In genomic region chr15:60591491-60592385, GRCh38 we compare ENCODE assay signal across 8 cellular contexts.
A peak's percentile ranks its signal among the peaks of the same experiment; 100 is the strongest.
DNase-seq lines count a peak whose midpoint lies in the region; ATAC-seq and TF ChIP-seq lines count a peak whose summit lies in the region.

No MANE protein-coding gene starts in this region.

- peaks cover 13% of the 10 kb centered on the region for H3K36me3 Mint-ChIP-seq in activated T-cell treated with anti-CD3 and anti-CD28 coated beads, Interleukin-2, amount 50 U/mL, for 24 hours (ENCODE audit: low read depth)
- H3K36me3 Mint-ChIP-seq in naive thymus-derived CD4-positive, alpha-beta T cell: peaks cover 0 to 2% (median 0%) of the 10 kb centered on the region in 5 donors

- H3K27ac ChIP-seq in IMR-90 (ENCODE audit: insufficient read depth, low read length) (peak overlapping the region; percentile 80), esophagus squamous epithelium (peak overlapping the region; percentile 89 to 98 (median 96)), uterus (peak overlapping the region; percentile 84 to 87)
- peak overlapping the region; percentile 96 for H3K27ac ChIP-seq in naive thymus-derived CD4-positive, alpha-beta T cell (ENCODE audit: low read depth, low read length)

- H3K56ac ChIP-seq in IMR-90 (ENCODE audit: extremely low read depth, insufficient read depth, low read length): no peak overlapping the region

- H3K9me3 ChIP-seq in IMR-90 (ENCODE audit: control insufficient read depth, insufficient read depth, low read length) (no peaks in the 10 kb centered on the region), esophagus squamous epithelium (no peaks in the 10 kb centered on the region), uterus (no peaks in the 10 kb centered on the region)
- H3K9me3 ChIP-seq in naive thymus-derived CD4-positive, alpha-beta T cell (ENCODE audit: control insufficient read depth in 2 of 3, low read length in 3 of 3): no peaks in the 10 kb centered on the region

- H2BK5ac ChIP-seq in IMR-90 (ENCODE audit: low read depth, low read length, poor library complexity, severe bottlenecking): peak overlapping the region; percentile 73

- no peak overlapping the region; the same call in 1 of the 2 replicates for H2BK120ac ChIP-seq in IMR-90 (ENCODE audit: low read depth, low read length)

- dilution Hi-C loops in IMR-90 (cut with HindIII; ENCODE audit: low sequenced_read_pairs, unreplicated experiment): no loop called here

- H3K14ac ChIP-seq in IMR-90 (replicated peaks; ENCODE audit: low read depth, low read length): 0 out of 2 replicates have a peak overlapping the region, but pooled peaks have one; percentile 63

- no peak for TF ChIP-seq RAD21 in IMR-90 (IDR thresholded peaks at IDR 0.05; ENCODE audit: low read length)

- peak overlapping the region; percentile 29; the same call in 1 of the 2 replicates for H3K23ac ChIP-seq in IMR-90 (ENCODE audit: low read depth, low read length)

- peaks cover 3 to 4% of the 10 kb centered on the region in 2 experiments; a peak in 2 of 4 replicates for H3K79me1 ChIP-seq in IMR-90 (ENCODE audit: low read depth in 1 of 2, low read length in 2 of 2)

- H3K4me3 ChIP-seq in GM06990 (replicated peaks; ENCODE audit: low read depth, low read length) (peak overlapping the region; percentile 79), IMR-90 (ENCODE audit: insufficient read depth, low read depth, low read length) (peak overlapping the region; percentile 94), esophagus squamous epithelium (peak overlapping the region; percentile 72 to 95 (median 84)), uterus (peak overlapping the region; percentile 60 to 92)
- H3K4me3 ChIP-seq in naive thymus-derived CD4-positive, alpha-beta T cell (ENCODE audit: low read length): peak overlapping the region; percentile 75

- 1% methylated on average over 25 of the region's 112 CpGs; no CpG with 5 or more reads in 1 of the 2 experiments for WGBS in IMR-90 (ENCODE audit: extremely low coverage in 2 of 2, insufficient read length in 1 of 2), 2 experiments
- WGBS in esophagus squamous epithelium, 2 donors: 0% methylated on average over 10 of the region's 112 CpGs; no CpG with 5 or more reads in 1 of the 2 donors

- 0 out of 2 replicates have a peak, but pooled peaks cover 3% of the 10 kb centered on the region for H3K9me1 ChIP-seq in IMR-90 (ENCODE audit: insufficient read depth, low read length)

- ATAC-seq in GM21576 (IDR thresholded peaks at IDR 0.05; ENCODE audit: unreplicated experiment) (peak; percentile 36), IMR-90 (ENCODE audit: low read depth) (peak; percentile 51)
- peak; percentile 62 for ATAC-seq in naive thymus-derived CD4-positive, alpha-beta T cell

- H3K27me3 ChIP-seq in GM06990 (replicated peaks; ENCODE audit: control insufficient read depth, insufficient read depth, low read length) (no peaks in the 10 kb centered on the region), IMR-90 (ENCODE audit: control insufficient read depth, insufficient read depth, low read length) (peaks cover 13% of the 10 kb centered on the region), esophagus squamous epithelium (no peaks in the 10 kb centered on the region), uterus (no peaks in the 10 kb centered on the region)
- no peaks in the 10 kb centered on the region for H3K27me3 ChIP-seq in naive thymus-derived CD4-positive, alpha-beta T cell (ENCODE audit: control insufficient read depth in 2 of 2, insufficient read depth in 2 of 2, low read length in 2 of 2)

- H3K4me2 ChIP-seq in IMR-90 (ENCODE audit: low read depth, low read length): peak overlapping the region; percentile 92

- H3K36me3 ChIP-seq in GM06990 (ENCODE audit: control insufficient read depth, insufficient read depth, low read length) (no peaks in the 10 kb centered on the region), IMR-90 (ENCODE audit: control insufficient read depth, insufficient read depth, low read length) (no peaks in the 10 kb centered on the region), esophagus squamous epithelium (no peaks in the 10 kb centered on the region), uterus (no peaks in the 10 kb centered on the region)
- peaks cover 0 to 7% (median 0%) of the 10 kb centered on the region in 3 experiments for H3K36me3 ChIP-seq in naive thymus-derived CD4-positive, alpha-beta T cell (ENCODE audit: control insufficient read depth in 2 of 3, insufficient read depth in 3 of 3, low read length in 3 of 3)

- peak overlapping the region; percentile 6 to 18; a peak in 2 of 4 replicates for H4K8ac ChIP-seq in IMR-90 (ENCODE audit: low read depth in 2 of 2, low read length in 2 of 2)

- peak overlapping the region; percentile 90 for H2AFZ ChIP-seq in IMR-90 (replicated peaks; ENCODE audit: low read length, poor library complexity)

- peak; percentile 12 for TF ChIP-seq CTCF in GM06990 (IDR thresholded peaks at IDR 0.05; ENCODE audit: insufficient read depth, low read length, poor library complexity, severe bottlenecking)
- TF ChIP-seq CTCF in IMR-90 (conservative IDR thresholded peaks at IDR 0.05; ENCODE audit: low read depth, low read length): no peak
- TF ChIP-seq CTCF in esophagus squamous epithelium (IDR thresholded peaks at IDR 0.05): no peak
- peak in 1 of 4 experiments; percentile 6 for TF ChIP-seq CTCF in uterus (IDR thresholded peaks at IDR 0.05)

- H3K27me3 Mint-ChIP-seq in activated T-cell treated with anti-CD3 and anti-CD28 coated beads, Interleukin-2, amount 50 U/mL, for 24 hours: no peaks in the 10 kb centered on the region
- peaks cover 0 to 4% (median 0%) of the 10 kb centered on the region in 5 donors for H3K27me3 Mint-ChIP-seq in naive thymus-derived CD4-positive, alpha-beta T cell

- H3K4me1 ChIP-seq in IMR-90 (ENCODE audit: control insufficient read depth, insufficient read depth, low read length): peaks cover 5% of the 10 kb centered on the region; the same call in 1 of the 2 replicates
- peaks cover 4 to 48% (median 5%) of the 10 kb centered on the region in 3 donors for H3K4me1 ChIP-seq in esophagus squamous epithelium
- peaks cover 14 to 35% of the 10 kb centered on the region in 2 donors for H3K4me1 ChIP-seq in naive thymus-derived CD4-positive, alpha-beta T cell (ENCODE audit: control insufficient read depth in 2 of 2, insufficient read depth in 2 of 2, low read length in 2 of 2)
- H3K4me1 ChIP-seq in uterus: no peaks in the 10 kb centered on the region

- no TSS peak for BruUV-seq in IMR-90 (replicated peaks; lab: Mats Ljungman, UMichigan)

- H2AK9ac ChIP-seq in IMR-90 (replicated peaks; ENCODE audit: low read depth, low read length, poor library complexity): peak overlapping the region; percentile 60

- POLR2A ChIA-PET in IMR-90 (lab: Charles Lee; ENCODE audit: unreplicated experiment): no interaction called here
- POLR2A ChIA-PET in naive thymus-derived CD4-positive, alpha-beta T cell (lab: Charles Lee): interaction anchor here (0.6 to 3.5 kb wide), 14 partner anchors 10 to 272 kb away, joined by 3 to 40 read pairs (median 4); partner anchors contain the start of gene ANXA2

- DNase-seq in GM06990 (ENCODE audit: extremely low read depth, insufficient read length) (peak; percentile 48), IMR-90 (no peak), esophagus squamous epithelium (lab: John Stamatoyannopoulos, UW) (no peak), uterus (peak; percentile 34 to 46), NAMALWA (ENCODE audit: low spot score) (no peak)
- DNase-seq in activated T-cell treated with anti-CD3 and anti-CD28 coated beads, Interleukin-2, amount 50 U/mL, for 24 hours: no peak
- DNase-seq in naive thymus-derived CD4-positive, alpha-beta T cell: peak in 5 of 9 donors; percentile 31 to 60 (median 39)

- H2BK20ac ChIP-seq in IMR-90 (ENCODE audit: low read depth, low read length): no peak overlapping the region

- peak overlapping the region; percentile 96 for H3K9ac ChIP-seq in IMR-90 (ENCODE audit: low read depth, low read length)

- H3K27ac Mint-ChIP-seq in activated T-cell treated with anti-CD3 and anti-CD28 coated beads, Interleukin-2, amount 50 U/mL, for 24 hours: peak overlapping the region; percentile 94
- H3K27ac Mint-ChIP-seq in naive thymus-derived CD4-positive, alpha-beta T cell: peak overlapping the region; percentile 73 to 94 (median 86)

- H3K18ac ChIP-seq in IMR-90 (ENCODE audit: low read depth, low read length): peak overlapping the region; percentile 39; the same call in 1 of the 2 replicates

- H2BK15ac ChIP-seq in IMR-90 (ENCODE audit: low read depth, low read length): no peak overlapping the region

- in situ Hi-C loops in IMR-90 (cut with MboI; ENCODE audit: low sequenced_read_pairs): no loop called here

- H2AK5ac ChIP-seq in IMR-90 (ENCODE audit: low read depth, low read length): no peak overlapping the region

- peak overlapping the region; percentile 88 for H3K4me3 Mint-ChIP-seq in activated T-cell treated with anti-CD3 and anti-CD28 coated beads, Interleukin-2, amount 50 U/mL, for 24 hours
- H3K4me3 Mint-ChIP-seq in naive thymus-derived CD4-positive, alpha-beta T cell: peak overlapping the region; percentile 79 to 90 (median 86)

- TF ChIP-seq POLR2A in IMR-90 (IDR thresholded peaks at IDR 0.05; ENCODE audit: low read depth, low read length): peak; percentile 35; the same call in 1 of the 2 replicates
- TF ChIP-seq POLR2A in esophagus squamous epithelium (IDR thresholded peaks at IDR 0.05): no peak
- TF ChIP-seq POLR2A in uterus (IDR thresholded peaks at IDR 0.05): no peak

- peak overlapping the region; percentile 19; the same call in 1 of the 2 replicates for H4K5ac ChIP-seq in IMR-90 (ENCODE audit: low read depth, low read length)

- H4K91ac ChIP-seq in IMR-90 (ENCODE audit: insufficient read depth, low read depth, low read length): peak overlapping the region; percentile 59; the same call in 1 of the 2 replicates

- CTCF ChIA-PET in IMR-90 (lab: Yijun Ruan, JAX): interaction anchor here (0.7 to 1.4 kb wide), 5 partner anchors 11 to 442 kb away, joined by 3 to 6 read pairs (median 4); no protein-coding TSS in a partner anchor
- CTCF ChIA-PET in naive thymus-derived CD4-positive, alpha-beta T cell (lab: Charles Lee): interaction anchor here (1.0 to 3.4 kb wide), 5 partner anchors 59 to 325 kb away, joined by 3 to 16 read pairs (median 4); no protein-coding TSS in a partner anchor

- H4K20me1 ChIP-seq in IMR-90 (ENCODE audit: insufficient read depth, low read length): no peaks in the 10 kb centered on the region

- intact Hi-C loops in IMR-90 (cut with micrococcal nuclease) (loop anchor here (1.0 to 10.0 kb wide), 4 partner anchors 163 to 637 kb away; partner anchors contain the start of gene RORA), esophagus squamous epithelium (cut with DNase I) (loop anchor here (5.0 kb wide), 1 partner anchor 326 kb away; no protein-coding TSS in a partner anchor), uterus (cut with DNase I; ENCODE audit: low total_unique reads) (no loop called here)
- intact Hi-C loops in naive thymus-derived CD4-positive, alpha-beta T cell (cut with micrococcal nuclease): loop anchor here (1.0 to 2.0 kb wide), 9 partner anchors 7 to 903 kb away; partner anchors contain the start of genes ICE2 (in 2 of the 2) and BNIP2 (in 1 of the 2)

- peaks cover 59% of the 10 kb centered on the region for H3K4me1 Mint-ChIP-seq in activated T-cell treated with anti-CD3 and anti-CD28 coated beads, Interleukin-2, amount 50 U/mL, for 24 hours (ENCODE audit: low read depth)
- peaks cover 19 to 61% (median 53%) of the 10 kb centered on the region in 7 donors for H3K4me1 Mint-ChIP-seq in naive thymus-derived CD4-positive, alpha-beta T cell

- no peak overlapping the region for H3K4ac ChIP-seq in IMR-90 (ENCODE audit: low read depth, low read length)

- no peaks in the 10 kb centered on the region for H3K9me3 Mint-ChIP-seq in activated T-cell treated with anti-CD3 and anti-CD28 coated beads, Interleukin-2, amount 50 U/mL, for 24 hours
- H3K9me3 Mint-ChIP-seq in naive thymus-derived CD4-positive, alpha-beta T cell: no peaks in the 10 kb centered on the region

Comparison
In these comparisons a context has a peak if more than half of its experiments do, and no peak if none do; other contexts are left out.
1. DNase-seq: peak in GM06990 (single experiment), naive thymus-derived CD4-positive, alpha-beta T cell (5 of 9) and uterus (2 of 2); none in IMR-90 (single experiment), activated T-cell treated with anti-CD3 and anti-CD28 coated beads, Interleukin-2, amount 50 U/mL, for 24 hours (single experiment), esophagus squamous epithelium (single experiment) and NAMALWA (single experiment).
2. Peak in every context shown above with its lines, with median percentiles within 50 percentile points of each other: H3K4me3 ChIP-seq, ATAC-seq and H3K27ac ChIP-seq.